ENCODE assay signal across 3 cellular contexts in genomic region chr20:51334609-51335008, GRCh38.
TF ChIP-seq lines count a peak whose summit lies in the region.

No MANE protein-coding gene starts in this region.

TF ChIP-seq in HepG2, 621 proteins besides CTCF, POLR2A, EP300 and RAD21 (continues in another document):
- TF ChIP-seq ZBTB40 (IDR thresholded peaks at IDR 0.05) (no peak), ZBTB40 (CRISPR knock-in tag; IDR thresholded peaks at IDR 0.05) (no peak)

TF ChIP-seq in K562, 482 proteins besides CTCF, POLR2A, EP300 and RAD21 (continued from another document and continues in another):
- TF ChIP-seq HINFP (tag; conservative IDR thresholded peaks at IDR 0.05; ENCODE audit: low read depth) = no peak
- no peak for TF ChIP-seq NR2C1 (IDR thresholded peaks at IDR 0.05)
- no peak for TF ChIP-seq NR2C1 (tag; IDR thresholded peaks at IDR 0.05)
- TF ChIP-seq BRCA1 (IDR thresholded peaks at IDR 0.05) = no peak
- no peak for TF ChIP-seq BRCA1 (CRISPR knock-in tag; IDR thresholded peaks at IDR 0.05)
- TF ChIP-seq CREM (IDR thresholded peaks at IDR 0.05; ENCODE audit: low read depth) = no peak
- TF ChIP-seq MGA (IDR thresholded peaks at IDR 0.05) = no peak
- TF ChIP-seq ATF2 (CRISPR knock-in tag; IDR thresholded peaks at IDR 0.05) = no peak
- no peak for TF ChIP-seq ZNF324 (CRISPR knock-in tag; IDR thresholded peaks at IDR 0.05)
- TF ChIP-seq SNAPC5 (CRISPR knock-in tag; IDR thresholded peaks at IDR 0.05) = no peak
- no peak for TF ChIP-seq RBM39 (optimal IDR thresholded peaks at IDR 0.05; ENCODE audit: low read depth, low read length)

TF ChIP-seq in neural cell, 6 proteins besides CTCF, POLR2A, EP300 and RAD21 (continued from another document):
- no peak for TF ChIP-seq REST (IDR thresholded peaks at IDR 0.05; ENCODE audit: borderline replicate concordance)
